ENCODE assay signal across 12 cellular contexts in genomic region chr1:55063562-55063942, GRCh38. TPM values are rescaled to one million over a fixed set of nuclear protein-coding genes. Genes with fewer than 3 reads are reported as not detected.
"Had no signal": no experiment of that assay in that cellular context is flagged by ENCODE, and none has a peak within 500 bp of the region (broad histone marks: within the 10 kb centered on the region; RNA-seq: fewer than 3 reads in every experiment).

No MANE protein-coding gene starts in this region.

- ATAC-seq: naive thymus-derived CD8-positive, alpha-beta T cell had no signal

- DNase-seq: activated CD4-positive, alpha-beta T cell treated with anti-CD3 and anti-CD28 coated beads, Interleukin-2, amount 50 U/mL, for 48 hours; activated CD4-positive, CD25-positive, alpha-beta regulatory T cell treated with anti-CD3 and anti-CD28 coated beads, Interleukin-2, amount 50 U/mL, for 72 hours; activated naive CD4-positive, alpha-beta T cell treated with anti-CD3 and anti-CD28 coated beads, Interleukin-2, amount 50 U/mL, for 16 hours; activated T-cell treated with anti-CD3 and anti-CD28 coated beads, Interleukin-2, amount 50 U/mL, for 24 hours; left ventricle myocardium inferior; naive thymus-derived CD8-positive, alpha-beta T cell; stimulated activated CD4-positive, alpha-beta T cell treated with anti-CD3 and anti-CD28 coated beads, Interleukin-4, amount 100 ng/mL, for 4 hours; stimulated activated CD8-positive, alpha-beta memory T cell treated with anti-CD3 and anti-CD28 coated beads, Interleukin-4, amount 100 ng/mL, for 48 hours; stimulated activated naive CD4-positive, alpha-beta T cell treated with Interleukin-2 at 50 U/mL for 16 hours; T-helper 9 cell; transverse colon had no signal

RNA-seq across cellular contexts. Expression of gene PCSK9, which starts 24.2 kb away (rescaled TPM):
- total RNA-seq: left ventricle myocardium inferior; mononuclear cell; naive thymus-derived CD8-positive, alpha-beta T cell had no signal
